1 cellular context compared by ENCODE assay signal in the genomic region with DNA sequence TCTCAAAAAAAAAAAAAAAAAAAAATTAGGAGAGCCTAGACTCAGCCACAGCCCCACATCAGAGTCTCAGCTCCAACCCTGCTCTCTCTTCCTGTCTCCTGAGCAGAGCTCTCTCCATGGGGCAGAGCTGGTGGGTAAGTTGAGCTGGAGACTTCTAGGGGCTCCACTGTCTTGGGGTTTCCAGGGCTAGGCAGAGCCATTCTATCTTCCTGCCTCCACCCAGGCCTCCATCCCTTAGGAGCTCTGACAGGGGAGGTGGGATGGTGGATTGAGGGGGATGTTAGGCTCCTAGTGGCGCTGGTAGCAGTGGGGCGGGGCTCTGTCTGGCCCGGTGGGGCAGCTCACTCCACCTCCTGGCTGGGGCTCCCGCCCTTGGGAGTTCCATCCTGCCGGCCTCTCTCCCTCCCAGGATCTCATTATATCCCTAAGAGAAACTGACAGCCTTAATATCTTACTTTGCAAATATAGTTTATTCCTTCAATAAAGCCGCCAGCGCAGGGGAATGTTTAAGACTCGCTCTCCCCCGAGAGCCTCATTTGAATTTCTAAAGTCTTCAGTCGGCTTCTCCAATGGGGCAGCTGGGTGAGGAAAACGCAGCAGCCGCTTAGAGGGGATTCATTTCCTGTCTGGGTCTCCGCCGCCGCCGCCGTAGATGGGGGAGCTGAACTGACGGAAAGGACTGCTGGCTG.
A peak's percentile ranks its signal among the peaks of the same experiment; 100 is the strongest.
TF ChIP-seq lines count a peak whose summit lies in the region.

No MANE protein-coding gene starts in this region.

TF ChIP-seq in H1, 55 proteins besides CTCF, POLR2A, EP300 and RAD21:
- peak in 1 of 2 experiments; percentile 35; a peak in 1 of 4 replicates for TF ChIP-seq SIN3A (conservative IDR thresholded peaks at IDR 0.05 in 1 of 2, IDR thresholded peaks at IDR 0.05 in 1 of 2; ENCODE audit: low read depth in 1 of 2, low read length in 2 of 2)
- TF ChIP-seq YY1 (IDR thresholded peaks at IDR 0.05; ENCODE audit: low read depth, low read length), result peak; percentile 11; the same call in 1 of the 2 replicates
- peak; percentile 42; the same call in 1 of the 2 replicates for TF ChIP-seq TAF1 (IDR thresholded peaks at IDR 0.05; ENCODE audit: low read depth, low read length)
- peak; percentile 10 for TF ChIP-seq EZH2 (IDR thresholded peaks at IDR 0.05; ENCODE audit: low read depth, low read length, severe bottlenecking)
- TF ChIP-seq SP2 (IDR thresholded peaks at IDR 0.05; ENCODE audit: low read length), result no peak
- peak; percentile 43 for TF ChIP-seq KDM4A (IDR thresholded peaks at IDR 0.05; ENCODE audit: low read depth, low read length, severe bottlenecking)
- no peak for TF ChIP-seq NRF1 (IDR thresholded peaks at IDR 0.05; ENCODE audit: low read depth, low read length)
- no peak for TF ChIP-seq CEBPB (IDR thresholded peaks at IDR 0.05; ENCODE audit: low read depth, low read length)
- TF ChIP-seq GABPA (IDR thresholded peaks at IDR 0.05; ENCODE audit: borderline replicate concordance, insufficient read depth, low read length), result peak; percentile 26; the same call in 1 of the 2 replicates
- TF ChIP-seq CREB1 (IDR thresholded peaks at IDR 0.05), result no peak
- TF ChIP-seq SIRT6 (IDR thresholded peaks at IDR 0.05; ENCODE audit: low read length), result no peak
- TF ChIP-seq RXRA (IDR thresholded peaks at IDR 0.05; ENCODE audit: insufficient read depth, low read depth, low read length), result no peak
- TF ChIP-seq KDM1A (IDR thresholded peaks at IDR 0.05; ENCODE audit: borderline replicate concordance, low read length), result no peak
